Comparison of ENCODE assay signal across 19 cellular contexts in the genomic region with DNA sequence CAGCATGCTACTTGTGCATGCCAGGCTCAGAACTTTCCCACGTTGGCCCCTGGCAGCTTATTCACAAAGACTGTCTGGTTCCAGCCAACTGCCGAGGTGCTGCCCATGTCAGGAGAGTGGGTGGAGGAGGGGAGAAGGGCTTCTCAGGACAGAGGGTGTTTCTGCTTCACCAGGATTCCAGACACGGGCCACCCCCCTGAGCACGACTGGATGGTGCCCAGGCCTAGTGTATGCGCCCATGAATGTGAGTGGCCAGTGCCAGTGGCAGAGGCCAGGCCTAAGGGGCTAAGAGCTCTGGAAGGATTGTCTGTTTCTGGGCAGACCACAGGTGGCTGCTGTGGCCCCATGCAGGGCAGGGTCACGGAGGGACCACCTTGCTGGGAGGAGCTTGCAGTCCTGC.
A peak's percentile ranks its signal among the peaks of the same experiment; 100 is the strongest.
DNase-seq lines count a peak whose midpoint lies in the region; ATAC-seq and TF ChIP-seq lines count a peak whose summit lies in the region.
"Had no signal": no experiment of that assay in that cellular context is flagged by ENCODE, and none has a peak within 500 bp of the region (broad histone marks: within the 10 kb centered on the region; RNA-seq: fewer than 3 reads in every experiment).

No MANE protein-coding gene starts in this region.

- 85 to 89% methylated on average over 6 of the region's 6 CpGs for WGBS in testis, 2 donors
- 38 to 55% (median 43%) methylated on average over 6 of the region's 6 CpGs for WGBS in psoas muscle, 3 donors

- H3K9me3 Mint-ChIP-seq in nephron = no peaks in the 10 kb centered on the region

- no peak for ATAC-seq in psoas muscle

- H3K4me1 Mint-ChIP-seq in nephron = peaks cover 25% of the 10 kb centered on the region

- intact Hi-C loops in testis (cut with DNase I; ENCODE audit: low total_unique reads) = no loop called here
- intact Hi-C loops in psoas muscle (cut with DNase I) = no loop called here

- no peaks in the 10 kb centered on the region for H3K36me3 Mint-ChIP-seq in nephron (ENCODE audit: low read depth)

- H3K36me3 ChIP-seq in testis (ENCODE audit: low read depth, missing control alignments) (no peaks in the 10 kb centered on the region), psoas muscle (ENCODE audit: insufficient read depth in 1 of 2, low read depth in 1 of 2) (no peaks in the 10 kb centered on the region)
- H3K36me3 ChIP-seq: Peyer's patch had no signal

- peak overlapping the region; percentile 37 to 82 (median 50) for H3K27ac Mint-ChIP-seq in nephron

- H3K9me3 ChIP-seq in testis = no peaks in the 10 kb centered on the region
- H3K9me3 ChIP-seq in psoas muscle = no peaks in the 10 kb centered on the region
- H3K9me3 ChIP-seq: Peyer's patch had no signal

- H3K27me3 Mint-ChIP-seq in nephron (ENCODE audit: low read depth) = peaks cover 4% of the 10 kb centered on the region

- no peak overlapping the region for H3K27ac ChIP-seq in testis
- no peak overlapping the region for H3K27ac ChIP-seq in psoas muscle
- H3K27ac ChIP-seq: 22Rv1 had no signal

- no peak for TF ChIP-seq POLR2A in testis (IDR thresholded peaks at IDR 0.05)

- no peak overlapping the region for H3K4me3 Mint-ChIP-seq in nephron

- H3K4me1 ChIP-seq in testis (no peaks in the 10 kb centered on the region), psoas muscle (no peaks in the 10 kb centered on the region)

- TF ChIP-seq CTCF in nephron (IDR thresholded peaks at IDR 0.05; ENCODE audit: unreplicated experiment in 3 of 3) (no peak), testis (IDR thresholded peaks at IDR 0.05) (no peak), psoas muscle (IDR thresholded peaks at IDR 0.05) (no peak)

- peak; percentile 43 for DNase-seq in activated CD8-positive, alpha-beta memory T cell treated with anti-CD3 and anti-CD28 coated beads for 24 hours
- no peak for DNase-seq in activated CD8-positive, alpha-beta memory T cell treated with anti-CD3 and anti-CD28 coated beads, Interleukin-2, amount 50 U/mL, for 4 hours
- DNase-seq in globus pallidus (ENCODE audit: low spot score) (peak; percentile 35), testis (peak; percentile 4), HUDEP-2 (lab: John Stamatoyannopoulos, UW; ENCODE audit: unreplicated experiment in 76 of 76) (no peak), SKM-1 (lab: John Stamatoyannopoulos, UW; ENCODE audit: unreplicated experiment) (no peak), psoas muscle (no peak)
- DNase-seq: DMS 273 treated with DMSO at 0.1 percent for 48 hours, IMR-90, Kasumi-1, NCI-H1105 treated with DMSO at 0.1 percent for 48 hours, NCI-H1930, NCI-H2171, NCI-H510A, NCI-H82, SHP77 treated with DMSO at 0.1 percent for 48 hours had no signal

- no peaks in the 10 kb centered on the region for H3K27me3 ChIP-seq in testis
- peaks cover 0 to 16% (median 5%) of the 10 kb centered on the region in 3 donors for H3K27me3 ChIP-seq in psoas muscle (ENCODE audit: insufficient read depth in 3 of 3, low read length in 2 of 3)
- H3K27me3 ChIP-seq: Peyer's patch had no signal

- H3K4me3 ChIP-seq in testis (no peak overlapping the region), psoas muscle (no peak overlapping the region)
- H3K4me3 ChIP-seq: Peyer's patch had no signal

Comparison
In these comparisons a context has a peak if more than half of its experiments do, and no peak if none do; other contexts are left out.
1. DNase-seq: peak in activated CD8-positive, alpha-beta memory T cell treated with anti-CD3 and anti-CD28 coated beads for 24 hours (single experiment), globus pallidus (single experiment) and testis (single experiment); none in activated CD8-positive, alpha-beta memory T cell treated with anti-CD3 and anti-CD28 coated beads, Interleukin-2, amount 50 U/mL, for 4 hours (single experiment), HUDEP-2 (0 of 76), SKM-1 (single experiment) and psoas muscle (0 of 2).